12 cellular contexts compared by ENCODE assay signal in genomic region chr4:24753519-24753918, GRCh38. TPM values are rescaled to one million over a fixed set of nuclear protein-coding genes. Genes with fewer than 3 reads are reported as not detected.
DNase-seq lines count a peak whose midpoint lies in the region; ATAC-seq and TF ChIP-seq lines count a peak whose summit lies in the region.
"Had no signal": no experiment of that assay in that cellular context is flagged by ENCODE, and none has a peak within 500 bp of the region (broad histone marks: within the 10 kb centered on the region; RNA-seq: fewer than 3 reads in every experiment).

No MANE protein-coding gene starts in this region.

- DNase-seq in Caki2 (ENCODE audit: low read depth): peak; percentile 94
- DNase-seq in HPDE6-E6E7 (ENCODE audit: extremely low spot score): peak; percentile 91
- peak; percentile 20 for DNase-seq in choroid plexus epithelial cell (ENCODE audit: low read depth)
- DNase-seq in NCI-H2227 treated with DMSO at 0.1 percent for 48 hours (lab: John Stamatoyannopoulos, UW): no peak
- DNase-seq in upper lobe of left lung: no peak
- DNase-seq in NCI-H128 (lab: John Stamatoyannopoulos, UW; ENCODE audit: unreplicated experiment): no peak
- DNase-seq: activated CD4-positive, alpha-beta memory T cell treated with anti-CD3 and anti-CD28 coated beads for 36 hours; NCI-H1092; SJCRH30 had no signal

- H3K9me3 ChIP-seq in upper lobe of left lung: peaks cover 0 to 9% (median 7%) of the 10 kb centered on the region in 4 donors
- H3K9me3 ChIP-seq: SJCRH30 had no signal

- no peak overlapping the region for H3K27ac ChIP-seq in upper lobe of left lung
- H3K27ac ChIP-seq: BLaER1 treated with 17β-estradiol and CSF1 and Interleukin-3, amounts not matched to agents 10 nM and 100 nM; SJCRH30 had no signal

- H3K4me3 ChIP-seq in choroid plexus epithelial cell (ENCODE audit: low read depth, low read length) (no peak overlapping the region), upper lobe of left lung (no peak overlapping the region)
- H3K4me3 ChIP-seq: BLaER1 treated with 17β-estradiol and CSF1 and Interleukin-3, amounts not matched to agents 10 nM and 100 nM; SJCRH30 had no signal

- TF ChIP-seq EP300 in upper lobe of left lung (IDR thresholded peaks at IDR 0.05): no peak

- ATAC-seq in GM21529 (IDR thresholded peaks at IDR 0.05; ENCODE audit: unreplicated experiment): peak; percentile 88
- ATAC-seq in upper lobe of left lung (ENCODE audit: low FRiP score in 2 of 2): no peak
- no peak for ATAC-seq in GM19328 (IDR thresholded peaks at IDR 0.05; ENCODE audit: unreplicated experiment)

- H3K27me3 ChIP-seq in upper lobe of left lung: no peaks in the 10 kb centered on the region
- H3K27me3 ChIP-seq: BLaER1 treated with 17β-estradiol and CSF1 and Interleukin-3, amounts not matched to agents 10 nM and 100 nM; SJCRH30 had no signal

- in situ Hi-C loops in Caki2 (cut with HindIII; ENCODE audit: low pct_unique_long_range_greater_than_20kb, low sequenced_read_pairs): no loop called here

- no peak for TF ChIP-seq CTCF in choroid plexus epithelial cell (conservative IDR thresholded peaks at IDR 0.05; ENCODE audit: low read depth, low read length)
- no peak for TF ChIP-seq CTCF in upper lobe of left lung (IDR thresholded peaks at IDR 0.05)

- H3K4me1 ChIP-seq in upper lobe of left lung: no peaks in the 10 kb centered on the region
- H3K4me1 ChIP-seq: SJCRH30 had no signal

- TF ChIP-seq POLR2A in upper lobe of left lung (IDR thresholded peaks at IDR 0.05): no peak

- H3K36me3 ChIP-seq in upper lobe of left lung: no peaks in the 10 kb centered on the region
- H3K36me3 ChIP-seq: SJCRH30 had no signal

- WGBS in upper lobe of left lung, 2 donors: 82 to 95% methylated on average over 1 of the region's 1 CpG

RNA-seq across cellular contexts. Expression of gene SOD3, which starts 41.9 kb away (rescaled TPM):
- total RNA-seq in Caki2 (2014; rRNA removed; shearing (Covaris generic); ENCODE audit: low replicate concordance): 108 and 112 TPM in 2 replicates
- total RNA-seq in upper lobe of left lung: 100 to 1,000 TPM; 109 to 484 (median 200) TPM
- total RNA-seq: activated CD4-positive, alpha-beta memory T cell treated with anti-CD3 and anti-CD28 coated beads for 36 hours; SJCRH30 had no signal

Comparison
In these comparisons a context has a peak if more than half of its experiments do, and no peak if none do; other contexts are left out.
1. DNase-seq: peak in Caki2 (single experiment), HPDE6-E6E7 (single experiment) and choroid plexus epithelial cell (single experiment); none in NCI-H2227 treated with DMSO at 0.1 percent for 48 hours (single experiment), upper lobe of left lung (0 of 2) and NCI-H128 (single experiment).